ENCODE assay signal across 13 cellular contexts in genomic region chr11:128511712-128512111, GRCh38.
A peak's percentile ranks its signal among the peaks of the same experiment; 100 is the strongest.
DNase-seq lines count a peak whose midpoint lies in the region; ATAC-seq and TF ChIP-seq lines count a peak whose summit lies in the region.
"Had no signal": no experiment of that assay in that cellular context is flagged by ENCODE, and none has a peak within 500 bp of the region (broad histone marks: within the 10 kb centered on the region; RNA-seq: fewer than 3 reads in every experiment).

No MANE protein-coding gene starts in this region.

- H3K36me3 ChIP-seq in vagina, result no peaks in the 10 kb centered on the region
- H3K36me3 ChIP-seq: thyroid gland had no signal

- POLR2A ChIA-PET in activated CD4-positive, alpha-beta memory T cell treated with anti-CD3 and anti-CD28 coated beads, Interleukin-2, amount 10 ng/mL, durations not matched to agents 7 days and 5 days (lab: Charles Lee), result interaction anchor here (0.7 to 31.4 kb wide), 18 partner anchors 4 to 246 kb away, joined by 3 to 1025 read pairs (median 11); partner anchors contain the start of gene FLI1

- no peak for TF ChIP-seq CTCF in fibroblast of the aortic adventitia (IDR thresholded peaks at IDR 0.05; ENCODE audit: insufficient read depth, low read length)
- no peak for TF ChIP-seq CTCF in vagina (IDR thresholded peaks at IDR 0.05)

- no peak for DNase-seq in activated naive CD4-positive, alpha-beta T cell treated with anti-CD3 and anti-CD28 coated beads, Interleukin-2, amount 10 ng/mL, durations not matched to agents 7 days and 5 days
- no peak for DNase-seq in activated naive CD4-positive, alpha-beta T cell (lab: John Stamatoyannopoulos, UW)
- DNase-seq in activated CD4-positive, alpha-beta memory T cell treated with anti-CD3 and anti-CD28 coated beads, Interleukin-2, amount 10 ng/mL, durations not matched to agents 7 days and 5 days, result no peak
- DNase-seq in fibroblast of the aortic adventitia (ENCODE audit: low read depth), result peak; percentile 45
- no peak for DNase-seq in vagina (ENCODE audit: extremely low spot score in 2 of 2)
- DNase-seq in putamen (ENCODE audit: low spot score), result no peak
- DNase-seq: NCI-H1930, NCI-H524 treated with DMSO at 0.1 percent for 48 hours, psoas muscle, thyroid gland had no signal

- H3K27ac Mint-ChIP-seq in activated naive CD4-positive, alpha-beta T cell treated with anti-CD3 and anti-CD28 coated beads, Interleukin-2, amount 10 ng/mL, durations not matched to agents 7 days and 5 days, result peak overlapping the region; percentile 100
- peak overlapping the region; percentile 88 for H3K27ac Mint-ChIP-seq in activated CD4-positive, alpha-beta memory T cell treated with anti-CD3 and anti-CD28 coated beads, Interleukin-2, amount 10 ng/mL, durations not matched to agents 7 days and 5 days

- H3K4me3 Mint-ChIP-seq in activated naive CD4-positive, alpha-beta T cell treated with anti-CD3 and anti-CD28 coated beads, Interleukin-2, amount 10 ng/mL, durations not matched to agents 7 days and 5 days, result peak overlapping the region; percentile 96
- peak overlapping the region; percentile 97 for H3K4me3 Mint-ChIP-seq in activated CD4-positive, alpha-beta memory T cell treated with anti-CD3 and anti-CD28 coated beads, Interleukin-2, amount 10 ng/mL, durations not matched to agents 7 days and 5 days

- no peaks in the 10 kb centered on the region for H3K27me3 ChIP-seq in vagina
- H3K27me3 ChIP-seq: thyroid gland had no signal

- H3K36me3 Mint-ChIP-seq in activated naive CD4-positive, alpha-beta T cell treated with anti-CD3 and anti-CD28 coated beads, Interleukin-2, amount 10 ng/mL, durations not matched to agents 7 days and 5 days, result peaks cover 93% of the 10 kb centered on the region
- peaks cover 97% of the 10 kb centered on the region for H3K36me3 Mint-ChIP-seq in activated CD4-positive, alpha-beta memory T cell treated with anti-CD3 and anti-CD28 coated beads, Interleukin-2, amount 10 ng/mL, durations not matched to agents 7 days and 5 days (ENCODE audit: low read depth)

- intact Hi-C loops in vagina (cut with DNase I), result no loop called here

- H3K4me3 ChIP-seq in fibroblast of the aortic adventitia (ENCODE audit: low read depth, low read length), result no peak overlapping the region
- H3K4me3 ChIP-seq in vagina, result no peak overlapping the region
- H3K4me3 ChIP-seq: psoas muscle, thyroid gland had no signal

- H3K4me1 ChIP-seq in vagina, result peaks cover 92% of the 10 kb centered on the region

- CTCF ChIA-PET in activated naive CD4-positive, alpha-beta T cell treated with anti-CD3 and anti-CD28 coated beads, Interleukin-2, amount 10 ng/mL, durations not matched to agents 7 days and 5 days (lab: Charles Lee), result interaction anchor here (0.6 to 11.5 kb wide), 12 partner anchors 9 to 223 kb away, joined by 3 to 108 read pairs (median 6); no protein-coding TSS in a partner anchor
- CTCF ChIA-PET in activated CD4-positive, alpha-beta memory T cell treated with anti-CD3 and anti-CD28 coated beads, Interleukin-2, amount 10 ng/mL, durations not matched to agents 7 days and 5 days (lab: Charles Lee), result interaction anchor here (0.9 to 6.6 kb wide), 14 partner anchors 9 to 472 kb away, joined by 3 to 80 read pairs (median 8); no protein-coding TSS in a partner anchor

- H3K9me3 ChIP-seq in vagina, result no peaks in the 10 kb centered on the region
- H3K9me3 ChIP-seq: psoas muscle, thyroid gland had no signal

- H3K9me3 Mint-ChIP-seq in activated naive CD4-positive, alpha-beta T cell treated with anti-CD3 and anti-CD28 coated beads, Interleukin-2, amount 10 ng/mL, durations not matched to agents 7 days and 5 days, result no peaks in the 10 kb centered on the region
- H3K9me3 Mint-ChIP-seq in activated CD4-positive, alpha-beta memory T cell treated with anti-CD3 and anti-CD28 coated beads, Interleukin-2, amount 10 ng/mL, durations not matched to agents 7 days and 5 days, result no peaks in the 10 kb centered on the region

- peaks cover 98% of the 10 kb centered on the region for H3K4me1 Mint-ChIP-seq in activated naive CD4-positive, alpha-beta T cell treated with anti-CD3 and anti-CD28 coated beads, Interleukin-2, amount 10 ng/mL, durations not matched to agents 7 days and 5 days
- H3K4me1 Mint-ChIP-seq in activated CD4-positive, alpha-beta memory T cell treated with anti-CD3 and anti-CD28 coated beads, Interleukin-2, amount 10 ng/mL, durations not matched to agents 7 days and 5 days, result peaks cover 98% of the 10 kb centered on the region

- no peaks in the 10 kb centered on the region for H3K27me3 Mint-ChIP-seq in activated naive CD4-positive, alpha-beta T cell treated with anti-CD3 and anti-CD28 coated beads, Interleukin-2, amount 10 ng/mL, durations not matched to agents 7 days and 5 days
- H3K27me3 Mint-ChIP-seq in activated CD4-positive, alpha-beta memory T cell treated with anti-CD3 and anti-CD28 coated beads, Interleukin-2, amount 10 ng/mL, durations not matched to agents 7 days and 5 days, result no peaks in the 10 kb centered on the region

- peak overlapping the region; percentile 15 for H3K27ac ChIP-seq in vagina
- H3K27ac ChIP-seq: psoas muscle, thyroid gland had no signal

- no peak for ATAC-seq in HG02852 (IDR thresholded peaks at IDR 0.05; ENCODE audit: unreplicated experiment)
- ATAC-seq in GM18868 (IDR thresholded peaks at IDR 0.05; ENCODE audit: unreplicated experiment), result no peak
- ATAC-seq: psoas muscle, SK-N-SH treated with all-trans-retinoic acid at 6 μM for 48 hours had no signal

- no peak for TF ChIP-seq POLR2A in vagina (IDR thresholded peaks at IDR 0.05)
